ENCODE assay signal across 21 cellular contexts in genomic region chr1:61956012-61956645, GRCh38.
DNase-seq lines count a peak whose midpoint lies in the region; ATAC-seq and TF ChIP-seq lines count a peak whose summit lies in the region.
"Had no signal": no experiment of that assay in that cellular context is flagged by ENCODE, and none has a peak within 500 bp of the region (broad histone marks: within the 10 kb centered on the region; RNA-seq: fewer than 3 reads in every experiment).

No MANE protein-coding gene starts in this region.

- in situ Hi-C loops in G401 (cut with HindIII; ENCODE audit: low sequenced_read_pairs), result no loop called here

- H3K36me3 Mint-ChIP-seq in mesothelial cell of epicardium (peaks cover 9% of the 10 kb centered on the region), osteocyte (ENCODE audit: unreplicated experiment) (no peaks in the 10 kb centered on the region)
- H3K36me3 Mint-ChIP-seq in activated naive CD8-positive, alpha-beta T cell treated with anti-CD3 and anti-CD28 coated beads, Interleukin-2, amount 50 U/mL, for 24 hours (ENCODE audit: low read depth), result no peaks in the 10 kb centered on the region

- H3K4me1 ChIP-seq in HUES64 (ENCODE audit: insufficient read depth, low read length), result peaks cover 56% of the 10 kb centered on the region
- H3K4me1 ChIP-seq: A549; BLaER1 treated with 17β-estradiol and CSF1 and Interleukin-3, amounts not matched to agents 10 nM and 100 nM had no signal

- H3K27me3 Mint-ChIP-seq in mesothelial cell of epicardium (ENCODE audit: low read depth), result no peaks in the 10 kb centered on the region
- no peaks in the 10 kb centered on the region for H3K27me3 Mint-ChIP-seq in activated naive CD8-positive, alpha-beta T cell treated with anti-CD3 and anti-CD28 coated beads, Interleukin-2, amount 50 U/mL, for 24 hours
- no peaks in the 10 kb centered on the region for H3K27me3 Mint-ChIP-seq in osteocyte (ENCODE audit: unreplicated experiment)

- peaks cover 52% of the 10 kb centered on the region for H3K4me1 Mint-ChIP-seq in mesothelial cell of epicardium
- no peaks in the 10 kb centered on the region for H3K4me1 Mint-ChIP-seq in activated naive CD8-positive, alpha-beta T cell treated with anti-CD3 and anti-CD28 coated beads, Interleukin-2, amount 50 U/mL, for 24 hours
- peaks cover 14% of the 10 kb centered on the region for H3K4me1 Mint-ChIP-seq in osteocyte (ENCODE audit: unreplicated experiment)

- H3K27ac Mint-ChIP-seq in mesothelial cell of epicardium, result peak overlapping the region; percentile 57
- no peak overlapping the region for H3K27ac Mint-ChIP-seq in activated naive CD8-positive, alpha-beta T cell treated with anti-CD3 and anti-CD28 coated beads, Interleukin-2, amount 50 U/mL, for 24 hours
- no peak overlapping the region for H3K27ac Mint-ChIP-seq in osteocyte (ENCODE audit: unreplicated experiment)
- H3K27ac Mint-ChIP-seq: CD8-positive, alpha-beta T cell had no signal

- H3K9ac ChIP-seq in HUES64 (ENCODE audit: low read depth, low read length), result no peak overlapping the region
- H3K9ac ChIP-seq: BLaER1 treated with 17β-estradiol and CSF1 and Interleukin-3, amounts not matched to agents 10 nM and 100 nM had no signal

- TF ChIP-seq CTCF in mesothelial cell of epicardium (IDR thresholded peaks at IDR 0.05; ENCODE audit: unreplicated experiment) (no peak), osteocyte (IDR thresholded peaks at IDR 0.05) (no peak)

- no peaks in the 10 kb centered on the region for H3K9me3 ChIP-seq in HUES64 (ENCODE audit: insufficient read depth, low read depth, low read length)
- H3K9me3 ChIP-seq: A549; BLaER1 treated with 17β-estradiol and CSF1 and Interleukin-3, amounts not matched to agents 10 nM and 100 nM had no signal

- 85% methylated on average over 6 of the region's 6 CpGs for whole genome bisulfite sequencing in HUES64

- H3K9me3 Mint-ChIP-seq in mesothelial cell of epicardium (no peaks in the 10 kb centered on the region), osteocyte (ENCODE audit: unreplicated experiment) (no peaks in the 10 kb centered on the region)
- H3K9me3 Mint-ChIP-seq in activated naive CD8-positive, alpha-beta T cell treated with anti-CD3 and anti-CD28 coated beads, Interleukin-2, amount 50 U/mL, for 24 hours, result no peaks in the 10 kb centered on the region
- H3K9me3 Mint-ChIP-seq: CD8-positive, alpha-beta T cell had no signal

- H3K27ac ChIP-seq in HUES64 (ENCODE audit: low read depth, low read length), result peak overlapping the region; percentile 27
- H3K27ac ChIP-seq: A549; BLaER1 treated with 17β-estradiol and CSF1 and Interleukin-3, amounts not matched to agents 10 nM and 100 nM; SK-N-MC had no signal

- no peak overlapping the region for H3K4me3 ChIP-seq in HUES64 (ENCODE audit: low read length)
- H3K4me3 ChIP-seq: A549; BLaER1 treated with 17β-estradiol and CSF1 and Interleukin-3, amounts not matched to agents 10 nM and 100 nM; K562; SK-N-MC had no signal

- H3K36me3 ChIP-seq in HUES64 (ENCODE audit: insufficient read depth, low read length), result no peaks in the 10 kb centered on the region
- H3K36me3 ChIP-seq: BLaER1 treated with 17β-estradiol and CSF1 and Interleukin-3, amounts not matched to agents 10 nM and 100 nM had no signal

- no peak overlapping the region for H3K4me3 Mint-ChIP-seq in mesothelial cell of epicardium
- H3K4me3 Mint-ChIP-seq in activated naive CD8-positive, alpha-beta T cell treated with anti-CD3 and anti-CD28 coated beads, Interleukin-2, amount 50 U/mL, for 24 hours, result no peak overlapping the region
- H3K4me3 Mint-ChIP-seq in osteocyte (ENCODE audit: unreplicated experiment), result no peak overlapping the region
- H3K4me3 Mint-ChIP-seq: CD8-positive, alpha-beta T cell had no signal

- peak; percentile 75 for DNase-seq in G401 (ENCODE audit: low spot score)
- peak; percentile 53 for DNase-seq in dedifferentiated amniotic fluid mesenchymal stem cell (ENCODE audit: extremely low spot score)
- DNase-seq in mesothelial cell of epicardium (ENCODE audit: low spot score in 2 of 2, unreplicated experiment in 2 of 2), result no peak
- DNase-seq in activated naive CD8-positive, alpha-beta T cell treated with anti-CD3 and anti-CD28 coated beads, Interleukin-2, amount 50 U/mL, for 24 hours, result no peak
- no peak for DNase-seq in NCI-H1105 (lab: John Stamatoyannopoulos, UW)
- no peak for DNase-seq in osteocyte (ENCODE audit: extremely low spot score, unreplicated experiment)
- DNase-seq: Calu3; CD8-positive, alpha-beta T cell; NCI-H1694 treated with DMSO at 0.1 percent for 48 hours; NCI-H2107; NCI-H510A; NCI-H774; OCI-M1; SHP77 had no signal

- H3K27me3 ChIP-seq in HUES64 (ENCODE audit: insufficient read depth, low read length), result no peaks in the 10 kb centered on the region
- H3K27me3 ChIP-seq: BLaER1 treated with 17β-estradiol and CSF1 and Interleukin-3, amounts not matched to agents 10 nM and 100 nM had no signal

- ATAC-seq in GM18861 (IDR thresholded peaks at IDR 0.05; ENCODE audit: unreplicated experiment), result no peak
- ATAC-seq in activated naive CD8-positive, alpha-beta T cell treated with anti-CD3 and anti-CD28 coated beads, Interleukin-2, amount 50 U/mL, for 24 hours, result no peak
- ATAC-seq: A549; CD8-positive, alpha-beta T cell; HCT116; K562 had no signal

Comparison
In these comparisons a context has a peak if more than half of its experiments do, and no peak if none do; other contexts are left out.
1. DNase-seq: peak in G401 (single experiment) and dedifferentiated amniotic fluid mesenchymal stem cell (single experiment); none in mesothelial cell of epicardium (0 of 2), activated naive CD8-positive, alpha-beta T cell treated with anti-CD3 and anti-CD28 coated beads, Interleukin-2, amount 50 U/mL, for 24 hours (single experiment), NCI-H1105 (single experiment) and osteocyte (single experiment).